8 cellular contexts compared by ENCODE assay signal in genomic region chr14:65414961-65415589, GRCh38. TPM values are rescaled to one million over a fixed set of nuclear protein-coding genes. Genes with fewer than 3 reads are reported as not detected.
DNase-seq lines count a peak whose midpoint lies in the region; TF ChIP-seq lines count a peak whose summit lies in the region.

No MANE protein-coding gene starts in this region.

- H3K27me3 ChIP-seq in H7 (ENCODE audit: control insufficient read depth, insufficient read depth, low read length): peaks cover 3% of the 10 kb centered on the region; the same call in 1 of the 2 replicates
- no peaks in the 10 kb centered on the region for H3K27me3 ChIP-seq in esophagus squamous epithelium

- peak in 4 of 6 experiments; percentile 22 to 46 (median 34) for TF ChIP-seq CTCF in esophagus squamous epithelium (IDR thresholded peaks at IDR 0.05)

- no peaks in the 10 kb centered on the region for H3K36me3 ChIP-seq in H7 (replicated peaks; ENCODE audit: control insufficient read depth, insufficient read depth, low read length)
- H3K36me3 ChIP-seq in esophagus squamous epithelium: no peaks in the 10 kb centered on the region

- no peak for TF ChIP-seq POLR2A in esophagus squamous epithelium (IDR thresholded peaks at IDR 0.05)

- no peak overlapping the region for H3K4me3 ChIP-seq in H7 (ENCODE audit: insufficient read depth, low read depth, low read length)
- H3K4me3 ChIP-seq in esophagus squamous epithelium: no peak overlapping the region

- 65 to 72% methylated on average over 3 of the region's 3 CpGs for WGBS in esophagus squamous epithelium, 2 donors

- H3K9me3 ChIP-seq in esophagus squamous epithelium: no peaks in the 10 kb centered on the region

- DNase-seq in NCI-H1092 treated with DMSO at 0.1 percent for 48 hours (lab: John Stamatoyannopoulos, UW): peak; percentile 57
- DNase-seq in NCI-H1092 (lab: John Stamatoyannopoulos, UW): no peak
- DNase-seq in H7: peak; percentile 12
- peak; percentile 18 for DNase-seq in RPMI8226
- DNase-seq in esophagus squamous epithelium (lab: John Stamatoyannopoulos, UW): no peak
- peak; percentile 34 for DNase-seq in renal cortical epithelial cell (ENCODE audit: low read depth)
- no peak for DNase-seq in OCI-M2 (lab: John Stamatoyannopoulos, UW; ENCODE audit: unreplicated experiment)
- no peak for DNase-seq in DMS153 (lab: John Stamatoyannopoulos, UW)

- intact Hi-C loops in esophagus squamous epithelium (cut with DNase I): loop anchor here (5.0 kb wide), 2 partner anchors 188 to 407 kb away; no protein-coding TSS in a partner anchor

- H3K4me1 ChIP-seq in esophagus squamous epithelium: peaks cover 6 to 30% (median 7%) of the 10 kb centered on the region in 3 donors

- H3K27ac ChIP-seq in esophagus squamous epithelium: no peak overlapping the region

RNA-seq across cellular contexts. Expression of gene FUT8, which starts 2.5 kb away (rescaled TPM):
- total RNA-seq in H7 (2014; rRNA removed; shearing (Covaris generic)): 34.9 and 38.5 TPM in 2 replicates
- total RNA-seq in esophagus squamous epithelium (10 to 100 TPM in 2 of 4 donors, 1 to 10 TPM in 2; 5.5 to 25.4 (median 8.8) TPM), renal cortical epithelial cell (123 and 139 TPM in 2 replicates)

Comparison
In these comparisons a context has a peak if more than half of its experiments do, and no peak if none do; other contexts are left out.
1. DNase-seq: peak in NCI-H1092 treated with DMSO at 0.1 percent for 48 hours (single experiment), H7 (single experiment), RPMI8226 (single experiment) and renal cortical epithelial cell (single experiment); none in NCI-H1092 (single experiment), esophagus squamous epithelium (single experiment), OCI-M2 (single experiment) and DMS153 (single experiment).